In the genomic region with DNA sequence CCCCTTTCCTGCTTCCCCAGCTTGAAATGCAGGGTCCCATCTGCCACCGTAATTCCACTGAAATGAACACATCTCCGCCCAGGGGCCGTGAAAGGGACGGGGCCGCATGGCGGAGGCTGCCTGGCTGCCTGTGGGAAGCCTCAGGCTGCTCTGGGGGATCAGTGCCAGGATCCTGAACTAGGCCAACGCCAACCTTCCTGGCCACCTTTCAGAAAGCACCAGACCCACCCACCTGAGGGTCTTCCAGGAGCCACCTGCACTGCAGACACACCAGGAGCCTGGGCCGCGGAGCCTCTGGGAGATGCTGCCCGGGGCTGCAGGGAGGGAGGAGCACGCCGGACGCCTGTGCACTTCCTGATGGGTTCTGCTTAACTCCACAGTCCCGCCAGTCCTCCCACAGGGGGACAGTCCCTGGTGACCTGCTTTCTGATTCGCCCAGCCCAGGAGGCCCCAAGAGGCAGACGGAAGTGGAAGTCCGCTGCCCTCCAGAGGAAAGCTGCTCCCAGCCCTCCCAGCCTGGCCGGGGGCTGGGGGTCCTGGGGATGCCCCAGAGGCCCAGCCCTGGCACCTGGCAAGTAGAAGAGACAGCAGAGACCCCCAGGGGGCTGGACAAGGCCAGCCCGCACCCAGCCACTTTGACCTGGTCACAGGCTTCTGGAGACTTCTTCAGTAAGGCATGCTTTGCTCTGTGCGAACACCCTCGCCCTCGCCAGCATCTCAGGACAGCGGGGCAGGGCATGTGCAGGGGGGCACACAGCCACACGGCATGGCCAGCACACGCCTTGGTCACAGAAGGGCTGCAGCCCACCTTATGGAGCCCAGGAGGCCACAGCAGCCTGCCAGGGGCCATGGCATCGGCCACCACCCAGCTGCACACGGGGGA, we compare ENCODE assay signal across 8 cellular contexts. TPM values are rescaled to one million over a fixed set of nuclear protein-coding genes. Genes with fewer than 3 reads are reported as not detected.
DNase-seq lines count a peak whose midpoint lies in the region; ATAC-seq and TF ChIP-seq lines count a peak whose summit lies in the region.

A gene with protein sequence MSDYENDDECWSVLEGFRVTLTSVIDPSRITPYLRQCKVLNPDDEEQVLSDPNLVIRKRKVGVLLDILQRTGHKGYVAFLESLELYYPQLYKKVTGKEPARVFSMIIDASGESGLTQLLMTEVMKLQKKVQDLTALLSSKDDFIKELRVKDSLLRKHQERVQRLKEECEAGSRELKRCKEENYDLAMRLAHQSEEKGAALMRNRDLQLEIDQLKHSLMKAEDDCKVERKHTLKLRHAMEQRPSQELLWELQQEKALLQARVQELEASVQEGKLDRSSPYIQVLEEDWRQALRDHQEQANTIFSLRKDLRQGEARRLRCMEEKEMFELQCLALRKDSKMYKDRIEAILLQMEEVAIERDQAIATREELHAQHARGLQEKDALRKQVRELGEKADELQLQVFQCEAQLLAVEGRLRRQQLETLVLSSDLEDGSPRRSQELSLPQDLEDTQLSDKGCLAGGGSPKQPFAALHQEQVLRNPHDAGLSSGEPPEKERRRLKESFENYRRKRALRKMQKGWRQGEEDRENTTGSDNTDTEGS (minus strand): TSS at position 370 of the 883 bp plus-strand sequence. CDS start 1,591 bp downstream, outside the sequence.

- H3K27ac ChIP-seq in RWPE1 = peak within 1 kb of the TSS; percentile 35
- H3K27ac ChIP-seq in rectal smooth muscle tissue (ENCODE audit: low read depth, low read length) = no peak within 1 kb of the TSS

- peaks cover 2% of the 10 kb centered on the region for H3K4me1 ChIP-seq in rectal smooth muscle tissue (ENCODE audit: control insufficient read depth, insufficient read depth, low read length)

- H3K36me3 ChIP-seq in rectal smooth muscle tissue (ENCODE audit: control insufficient read depth, insufficient read depth, low read length) = no peaks in the 10 kb centered on the region

- ATAC-seq in HG02884 (IDR thresholded peaks at IDR 0.05; ENCODE audit: unreplicated experiment) (no peak), HG03469 (IDR thresholded peaks at IDR 0.05; ENCODE audit: unreplicated experiment) (no peak), HG02610 (IDR thresholded peaks at IDR 0.05; ENCODE audit: unreplicated experiment) (no peak)

- H3K4me3 ChIP-seq in GM08714 (ENCODE audit: low read length) (peak within 1 kb of the TSS; percentile 26; the same call in 1 of the 2 replicates), fibroblast of villous mesenchyme (ENCODE audit: low read depth, low read length) (peak within 1 kb of the TSS; percentile 39), rectal smooth muscle tissue (ENCODE audit: low read length) (peak within 1 kb of the TSS; percentile 5)

- POLR2A ChIA-PET in RWPE1 (lab: Yijun Ruan, JAX; ENCODE audit: low non-redundant PET) = interaction anchor here (1.2 kb wide), 1 partner anchor 10 kb away, joined by 5 read pairs; a partner anchor contains a TSS

- DNase-seq in RWPE1 (ENCODE audit: low spot score) (no peak), fibroblast of villous mesenchyme (ENCODE audit: low read depth) (peak; percentile 45), SIG-M5 (lab: John Stamatoyannopoulos, UW) (no peak)

- CTCF ChIA-PET in RWPE1 (lab: Yijun Ruan, JAX) = interaction anchor here (0.6 to 2.0 kb wide), 3 partner anchors 10 to 288 kb away, joined by 3 to 13 read pairs (median 6); a partner anchor contains a TSS

- no peaks in the 10 kb centered on the region for H3K27me3 ChIP-seq in rectal smooth muscle tissue (ENCODE audit: control insufficient read depth, insufficient read depth, low read length)

- TF ChIP-seq CTCF in RWPE1 (conservative IDR thresholded peaks at IDR 0.05; ENCODE audit: low read depth) = no peak
- TF ChIP-seq CTCF in fibroblast of villous mesenchyme (IDR thresholded peaks at IDR 0.05; ENCODE audit: insufficient read depth, low read depth, low read length) = no peak

- no peak within 1 kb of the TSS for H3K9ac ChIP-seq in rectal smooth muscle tissue (ENCODE audit: low read length)

RNA-seq across cellular contexts. Expression of the gene that starts here (rescaled TPM):
- 14.7 and 20.0 TPM in 2 replicates for total RNA-seq in fibroblast of villous mesenchyme
